In genomic region chr20:44401052-44401769, GRCh38 we compare ENCODE assay signal across 28 cellular contexts. TPM values are rescaled to one million over a fixed set of nuclear protein-coding genes. Genes with fewer than 3 reads are reported as not detected.
DNase-seq lines count a peak whose midpoint lies in the region; TF ChIP-seq lines count a peak whose summit lies in the region.
"Had no signal": no experiment of that assay in that cellular context is flagged by ENCODE, and none has a peak within 500 bp of the region (broad histone marks: within the 10 kb centered on the region; RNA-seq: fewer than 3 reads in every experiment).

No MANE protein-coding gene starts in this region.

- no peaks in the 10 kb centered on the region for H3K36me3 ChIP-seq in HUES48 (ENCODE audit: control insufficient read depth, insufficient read depth, low read length)
- peaks cover 4 to 17% of the 10 kb centered on the region in 2 donors for H3K36me3 ChIP-seq in duodenal mucosa (ENCODE audit: control insufficient read depth in 1 of 2, insufficient read depth in 2 of 2, low read length in 2 of 2)
- H3K36me3 ChIP-seq in smooth muscle cell (ENCODE audit: low read depth) = no peaks in the 10 kb centered on the region
- H3K36me3 ChIP-seq: BLaER1, upper lobe of left lung had no signal

- H3K9me3 ChIP-seq in HUES48 (ENCODE audit: control insufficient read depth, insufficient read depth, low read length) (no peaks in the 10 kb centered on the region), duodenal mucosa (ENCODE audit: control insufficient read depth in 1 of 2, low read length in 2 of 2) (no peaks in the 10 kb centered on the region), smooth muscle cell (replicated peaks; ENCODE audit: low read depth) (no peaks in the 10 kb centered on the region)
- H3K9me3 ChIP-seq: BLaER1, psoas muscle, upper lobe of left lung had no signal

- H3K79me2 ChIP-seq in smooth muscle cell (ENCODE audit: low read depth) = no peaks in the 10 kb centered on the region

- no peak overlapping the region for H3K4me2 ChIP-seq in smooth muscle cell
- H3K4me2 ChIP-seq: BLaER1 had no signal

- 76% methylated on average over 8 of the region's 22 CpGs for WGBS in smooth muscle cell (ENCODE audit: low lambda C conversion rate)

- H3K4me1 ChIP-seq in HUES48 (ENCODE audit: control insufficient read depth, insufficient read depth, low read length) (no peaks in the 10 kb centered on the region), duodenal mucosa (ENCODE audit: control insufficient read depth in 1 of 2, insufficient read depth in 2 of 2, low read length in 2 of 2) (peaks cover 31 to 56% of the 10 kb centered on the region in 2 donors), smooth muscle cell (ENCODE audit: low read depth) (no peaks in the 10 kb centered on the region)
- H3K4me1 ChIP-seq: BLaER1, psoas muscle, upper lobe of left lung had no signal

- no peak overlapping the region for H3K4me3 ChIP-seq in HUES48 (ENCODE audit: low read depth, low read length)
- H3K4me3 ChIP-seq in duodenal mucosa (ENCODE audit: low read depth in 1 of 2, low read length in 2 of 2) = peak overlapping the region; percentile 84 to 96
- peak overlapping the region; percentile 42 for H3K4me3 ChIP-seq in smooth muscle cell
- H3K4me3 ChIP-seq: BLaER1, lung, psoas muscle, upper lobe of left lung had no signal

- DNase-seq in mesenteric fat pad (ENCODE audit: low spot score) (peak; percentile 89), smooth muscle cell (lab: John Stamatoyannopoulos, UW; ENCODE audit: unreplicated experiment) (no peak), HEK293T (ENCODE audit: extremely low spot score) (no peak), SK-N-DZ (ENCODE audit: low spot score) (no peak)
- no peak for DNase-seq in stimulated activated CD4-positive, alpha-beta T cell treated with anti-CD3 and anti-CD28 coated beads, Interleukin-4, amount 100 ng/mL, for 4 hours
- DNase-seq: activated CD4-positive, alpha-beta T cell treated with anti-CD3 and anti-CD28 coated beads, Interleukin-2, amount 10 ng/mL, durations not matched to agents 7 days and 5 days; activated gamma-delta T cell; activated T-cell treated with anti-CD3 and anti-CD28 coated beads, Interleukin-2, amount 50 U/mL, for 24 hours; GDM1; islet precursor cell; KG1; NCI-H1417; NCI-H510A; NK-92 treated with Interleukin-12 subunit alpha and Interleukin-12 subunit beta, amount 100 ng/mL, for 24 hours; PC-3; psoas muscle; Right ventricle myocardium superior; SW 1271; upper lobe of left lung had no signal

- H4K20me1 ChIP-seq in smooth muscle cell (ENCODE audit: low read depth) = no peaks in the 10 kb centered on the region
- H4K20me1 ChIP-seq: BLaER1 had no signal

- no peaks in the 10 kb centered on the region for H3F3A ChIP-seq in smooth muscle cell (ENCODE audit: low read depth)

- no peak overlapping the region for H2AFZ ChIP-seq in smooth muscle cell (ENCODE audit: low read depth)

- peak overlapping the region; percentile 36 for H3K27ac ChIP-seq in HUES48 (ENCODE audit: low read depth, low read length)
- H3K27ac ChIP-seq in duodenal mucosa (ENCODE audit: low read depth, low read length) = peak overlapping the region; percentile 90
- no peak overlapping the region for H3K27ac ChIP-seq in smooth muscle cell (ENCODE audit: low read depth)
- H3K27ac ChIP-seq: BLaER1, psoas muscle, upper lobe of left lung had no signal

- no peak overlapping the region for H3K9ac ChIP-seq in HUES48 (ENCODE audit: low read depth, low read length)
- H3K9ac ChIP-seq in duodenal mucosa (ENCODE audit: low read depth in 1 of 2, low read length in 2 of 2) = peak overlapping the region; percentile 94 to 99
- no peak overlapping the region for H3K9ac ChIP-seq in smooth muscle cell (ENCODE audit: low read depth)
- H3K9ac ChIP-seq: BLaER1 had no signal

- POLR2A ChIA-PET in HEK293T (lab: Yijun Ruan, JAX) = no interaction called here

- no peak for TF ChIP-seq CTCF in smooth muscle cell (IDR thresholded peaks at IDR 0.05; ENCODE audit: borderline replicate concordance, insufficient read depth, poor library complexity, severe bottlenecking)

- CTCF ChIA-PET in HEK293T (lab: Yijun Ruan, JAX) = no interaction called here

- H3K27me3 ChIP-seq in HUES48 (ENCODE audit: control insufficient read depth, insufficient read depth, low read length) = no peaks in the 10 kb centered on the region
- no peaks in the 10 kb centered on the region for H3K27me3 ChIP-seq in duodenal mucosa (ENCODE audit: control insufficient read depth in 1 of 2, insufficient read depth in 2 of 2, low read length in 2 of 2)
- peaks cover 6% of the 10 kb centered on the region for H3K27me3 ChIP-seq in smooth muscle cell (ENCODE audit: low read depth)
- H3K27me3 ChIP-seq: BLaER1, upper lobe of left lung had no signal

TF ChIP-seq in HEK293T, 16 proteins besides CTCF, POLR2A, EP300 and RAD21:
- no peak for TF ChIP-seq PKNOX1 (IDR thresholded peaks at IDR 0.05)
- TF ChIP-seq LEF1 (IDR thresholded peaks at IDR 0.05; ENCODE audit: borderline replicate concordance) = no peak
- no peak for TF ChIP-seq BHLHE40 (IDR thresholded peaks at IDR 0.05; ENCODE audit: borderline replicate concordance)
- no peak for TF ChIP-seq FOXM1 (IDR thresholded peaks at IDR 0.05; ENCODE audit: borderline replicate concordance)
- TF ChIP-seq CTBP1 (IDR thresholded peaks at IDR 0.05; ENCODE audit: borderline replicate concordance) = no peak
- TF ChIP-seq NFRKB (IDR thresholded peaks at IDR 0.05) = no peak
- no peak for TF ChIP-seq HDGF (IDR thresholded peaks at IDR 0.05; ENCODE audit: borderline replicate concordance)
- no peak for TF ChIP-seq FOXA1 (IDR thresholded peaks at IDR 0.05)
- TF ChIP-seq ELF4 (IDR thresholded peaks at IDR 0.05) = no peak
- TF ChIP-seq ARNT (IDR thresholded peaks at IDR 0.05) = no peak
- TF ChIP-seq L3MBTL2 (conservative IDR thresholded peaks at IDR 0.05) = no peak

RNA-seq across cellular contexts. Expression of gene HNF4A, which starts 45.7 kb away (rescaled TPM):
- total RNA-seq in mesenteric fat pad (0.51 TPM), smooth muscle cell (not detected in 2 replicates)
- polyA plus RNA-seq in smooth muscle cell = not detected in 2 replicates
- not detected in 2 replicates for polyA plus RNA-seq in SK-N-DZ (2014; cell fraction: cytosol; rRNA removed)
- polyA plus RNA-seq in SK-N-DZ (2014; cell fraction: nucleus; rRNA removed) = not detected in 2 replicates
- total RNA-seq: activated CD4-positive, alpha-beta T cell treated with anti-CD3 and anti-CD28 coated beads, Interleukin-2, amount 10 ng/mL, durations not matched to agents 7 days and 5 days; astrocyte; cardiac septum; glomerular endothelial cell; H1; PC-3; Right ventricle myocardium superior had no signal
- polyA plus RNA-seq: AG04450 had no signal

Comparison
In these comparisons a context has a peak if more than half of its experiments do, and no peak if none do; other contexts are left out.
1. H3K9ac ChIP-seq: peak in duodenal mucosa (2 of 2); none in HUES48 (single experiment) and smooth muscle cell (single experiment).